ENCODE assay signal across 9 cellular contexts in the genomic region with DNA sequence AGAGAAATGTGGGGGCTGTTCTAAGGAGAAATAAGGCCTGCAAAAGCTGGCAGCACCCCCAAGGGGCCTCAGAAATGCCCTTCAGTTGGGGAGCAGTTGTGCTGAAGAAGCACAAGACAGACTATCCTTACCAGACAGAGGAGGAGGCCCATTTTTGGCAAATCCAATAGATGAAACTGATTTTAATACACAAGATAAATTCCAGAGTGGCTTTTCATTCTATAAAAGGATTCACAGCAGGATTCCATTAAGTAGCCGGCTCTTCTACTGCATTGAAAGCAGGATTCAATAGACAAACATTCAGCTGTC. TPM values are rescaled to one million over a fixed set of nuclear protein-coding genes. Genes with fewer than 3 reads are reported as not detected.
DNase-seq lines count a peak whose midpoint lies in the region; ATAC-seq and TF ChIP-seq lines count a peak whose summit lies in the region.
"Had no signal": no experiment of that assay in that cellular context is flagged by ENCODE, and none has a peak within 500 bp of the region (broad histone marks: within the 10 kb centered on the region; RNA-seq: fewer than 3 reads in every experiment).

No MANE protein-coding gene starts in this region.

- H3K4me3 ChIP-seq in duodenal mucosa (ENCODE audit: low read depth in 1 of 2, low read length in 2 of 2): no peak overlapping the region
- no peak overlapping the region for H3K4me3 ChIP-seq in sigmoid colon

- TF ChIP-seq CTCF in sigmoid colon (IDR thresholded peaks at IDR 0.05): no peak

- peak overlapping the region in 1 of 2 donors; percentile 24 for H3K9ac ChIP-seq in duodenal mucosa (ENCODE audit: low read depth in 1 of 2, low read length in 2 of 2)

- 35 to 79% methylated on average over 1 of the region's 1 CpG for WGBS in sigmoid colon, 2 donors

- TF ChIP-seq EP300 in sigmoid colon (IDR thresholded peaks at IDR 0.05): no peak

- H3K9me3 ChIP-seq in duodenal mucosa (ENCODE audit: control insufficient read depth in 1 of 2, low read length in 2 of 2) (no peaks in the 10 kb centered on the region), sigmoid colon (no peaks in the 10 kb centered on the region)

- H3K4me1 ChIP-seq in duodenal mucosa (ENCODE audit: control insufficient read depth in 1 of 2, insufficient read depth in 2 of 2, low read length in 2 of 2) (peaks cover 0 to 13% of the 10 kb centered on the region in 2 donors), sigmoid colon (peaks cover 0 to 40% (median 30%) of the 10 kb centered on the region in 4 donors)

- intact Hi-C loops in sigmoid colon (cut with DNase I): no loop called here

- DNase-seq in EH (ENCODE audit: low read depth) (peak; percentile 38), NCI-H146 (lab: John Stamatoyannopoulos, UW) (peak; percentile 55), sigmoid colon (no peak), GOT3 (lab: John Stamatoyannopoulos, UW) (no peak), glomerular visceral epithelial cell (ENCODE audit: extremely low spot score) (no peak), medulla oblongata (ENCODE audit: extremely low spot score) (no peak)

- no peak for ATAC-seq in GM18868 (IDR thresholded peaks at IDR 0.05; ENCODE audit: unreplicated experiment)
- ATAC-seq: HCT116 had no signal

- no peaks in the 10 kb centered on the region for H3K27me3 ChIP-seq in duodenal mucosa (ENCODE audit: control insufficient read depth in 1 of 2, insufficient read depth in 2 of 2, low read length in 2 of 2)
- H3K27me3 ChIP-seq in sigmoid colon: no peaks in the 10 kb centered on the region

- H3K36me3 ChIP-seq in duodenal mucosa (ENCODE audit: control insufficient read depth in 1 of 2, insufficient read depth in 2 of 2, low read length in 2 of 2): no peaks in the 10 kb centered on the region
- no peaks in the 10 kb centered on the region for H3K36me3 ChIP-seq in sigmoid colon

- peak overlapping the region; percentile 66 for H3K27ac ChIP-seq in duodenal mucosa (ENCODE audit: low read depth, low read length)
- H3K27ac ChIP-seq in sigmoid colon: peak overlapping the region; percentile 78 to 93 (median 86)

- no peak for TF ChIP-seq POLR2A in sigmoid colon (IDR thresholded peaks at IDR 0.05)

RNA-seq across cellular contexts. Expression of gene SEPTIN6, which starts 8.1 kb away (rescaled TPM):
- total RNA-seq in sigmoid colon: 100 to 1,000 TPM in 1 of 4 donors, 10 to 100 TPM in 3; 48.2 to 103 (median 69.4) TPM
- 10 to 100 TPM in 1 of 3 donors, 1 to 10 TPM in 2; 5.3 to 32.5 (median 6.0) TPM for polyA plus RNA-seq in sigmoid colon

Comparison
In these comparisons a context has a peak if more than half of its experiments do, and no peak if none do; other contexts are left out.
1. DNase-seq: peak in EH (single experiment) and NCI-H146 (single experiment); none in sigmoid colon (single experiment), GOT3 (single experiment), glomerular visceral epithelial cell (single experiment) and medulla oblongata (single experiment).